Comparison of ENCODE assay signal across 8 cellular contexts in genomic region chr10:80493482-80494021, GRCh38. TPM values are rescaled to one million over a fixed set of nuclear protein-coding genes. Genes with fewer than 3 reads are reported as not detected.
DNase-seq lines count a peak whose midpoint lies in the region; ATAC-seq and TF ChIP-seq lines count a peak whose summit lies in the region.

No MANE protein-coding gene starts in this region.

- H3K36me3 ChIP-seq in KOPT-K1 (ENCODE audit: insufficient read depth, low read length), result peaks cover 36% of the 10 kb centered on the region

- intact Hi-C loops in CD4-positive, alpha-beta T cell (cut with DNase I, micrococcal nuclease), result loop anchor here in 1 of 2 experiments (5.0 kb wide), 1 partner anchor 36 kb away; no protein-coding TSS in a partner anchor

- no peaks in the 10 kb centered on the region for H3K9me3 Mint-ChIP-seq in CD4-positive, alpha-beta T cell
- H3K9me3 Mint-ChIP-seq in natural killer cell treated with Interleukin-12 subunit alpha and Interleukin-12 subunit beta and Interleukin-15 and Interleukin-18, amount 100 ng/mL, for 72 hours, result no peaks in the 10 kb centered on the region

- no peak for TF ChIP-seq CTCF in CD4-positive, alpha-beta T cell (IDR thresholded peaks at IDR 0.05)

- CTCF ChIA-PET in CD4-positive, alpha-beta T cell (lab: Charles Lee), result interaction anchor here (0.8 to 2.4 kb wide), 7 partner anchors 10 to 48 kb away, joined by 3 to 17 read pairs (median 3); no protein-coding TSS in a partner anchor

- DNase-seq in CD4-positive, alpha-beta T cell, result no peak
- DNase-seq in brain pericyte (ENCODE audit: low read depth, low spot score) (peak; percentile 86), NCI-H187 (lab: John Stamatoyannopoulos, UW) (no peak), G401 (ENCODE audit: low spot score) (no peak), NCI-H82 (lab: John Stamatoyannopoulos, UW) (no peak)
- DNase-seq in natural killer cell treated with Interleukin-12 subunit alpha and Interleukin-12 subunit beta and Interleukin-15 and Interleukin-18, amount 100 ng/mL, for 72 hours (ENCODE audit: low spot score), result no peak

- no peaks in the 10 kb centered on the region for H3K9me3 ChIP-seq in CD4-positive, alpha-beta T cell (ENCODE audit: control insufficient read depth, low read length)
- peaks cover 11% of the 10 kb centered on the region for H3K9me3 ChIP-seq in KOPT-K1 (ENCODE audit: insufficient read depth, low read length, poor library complexity, severe bottlenecking)

- H3K27ac ChIP-seq in CD4-positive, alpha-beta T cell (ENCODE audit: low read depth, low read length), result peak overlapping the region; percentile 30
- H3K27ac ChIP-seq in KOPT-K1 (ENCODE audit: low read depth, low read length, poor library complexity, severe bottlenecking), result peak overlapping the region; percentile 62

- ATAC-seq in CD4-positive, alpha-beta T cell (ENCODE audit: poor library complexity), result peak; percentile 74
- ATAC-seq in GM19395 (IDR thresholded peaks at IDR 0.05; ENCODE audit: unreplicated experiment), result peak; percentile 67
- ATAC-seq in natural killer cell treated with Interleukin-12 subunit alpha and Interleukin-12 subunit beta and Interleukin-15 and Interleukin-18, amount 100 ng/mL, for 72 hours, result peak; percentile 34 to 57

- peaks cover 99% of the 10 kb centered on the region for H3K4me1 Mint-ChIP-seq in CD4-positive, alpha-beta T cell (ENCODE audit: low read depth)
- peaks cover 90 to 97% of the 10 kb centered on the region in 2 donors for H3K4me1 Mint-ChIP-seq in natural killer cell treated with Interleukin-12 subunit alpha and Interleukin-12 subunit beta and Interleukin-15 and Interleukin-18, amount 100 ng/mL, for 72 hours (ENCODE audit: low read depth in 2 of 2)

- H3K4me3 Mint-ChIP-seq in CD4-positive, alpha-beta T cell, result peak overlapping the region; percentile 62
- peak overlapping the region; percentile 71 for H3K4me3 Mint-ChIP-seq in natural killer cell treated with Interleukin-12 subunit alpha and Interleukin-12 subunit beta and Interleukin-15 and Interleukin-18, amount 100 ng/mL, for 72 hours

- peaks cover 98% of the 10 kb centered on the region for H3K36me3 Mint-ChIP-seq in CD4-positive, alpha-beta T cell (ENCODE audit: low read depth)
- peaks cover 29% of the 10 kb centered on the region for H3K36me3 Mint-ChIP-seq in natural killer cell treated with Interleukin-12 subunit alpha and Interleukin-12 subunit beta and Interleukin-15 and Interleukin-18, amount 100 ng/mL, for 72 hours

- no peaks in the 10 kb centered on the region for H3K27me3 Mint-ChIP-seq in CD4-positive, alpha-beta T cell
- no peaks in the 10 kb centered on the region for H3K27me3 Mint-ChIP-seq in natural killer cell treated with Interleukin-12 subunit alpha and Interleukin-12 subunit beta and Interleukin-15 and Interleukin-18, amount 100 ng/mL, for 72 hours

- in situ Hi-C loops in G401 (cut with HindIII; ENCODE audit: low sequenced_read_pairs), result no loop called here

- peak overlapping the region; percentile 78 for H3K27ac Mint-ChIP-seq in CD4-positive, alpha-beta T cell
- H3K27ac Mint-ChIP-seq in natural killer cell treated with Interleukin-12 subunit alpha and Interleukin-12 subunit beta and Interleukin-15 and Interleukin-18, amount 100 ng/mL, for 72 hours, result peak overlapping the region; percentile 79 to 84

- POLR2A ChIA-PET in CD4-positive, alpha-beta T cell (lab: Charles Lee), result interaction anchor here (1.1 to 11.8 kb wide), 6 partner anchors 8 to 49 kb away, joined by 4 to 420 read pairs (median 10); partner anchors contain the start of gene TSPAN14

- H3K27me3 ChIP-seq in CD4-positive, alpha-beta T cell (ENCODE audit: control insufficient read depth, insufficient read depth, low read length), result no peaks in the 10 kb centered on the region

RNA-seq across cellular contexts. Expression of gene TSPAN14, which starts 39.4 kb away (rescaled TPM):
- 100 to 1,000 TPM; 167 to 168 TPM for total RNA-seq in CD4-positive, alpha-beta T cell
- 10 to 100 TPM; 56.5 to 76.6 TPM for total RNA-seq in natural killer cell treated with Interleukin-12 subunit alpha and Interleukin-12 subunit beta and Interleukin-15 and Interleukin-18, amount 100 ng/mL, for 72 hours
- 8.5 and 24.5 TPM in 2 replicates for total RNA-seq in G401 (2014; rRNA removed; shearing (Covaris generic))

RNA-seq across cellular contexts. Expression of gene SH2D4B, which starts 44.1 kb away (rescaled TPM):
- under 1 TPM; 0.16 to 0.31 TPM for total RNA-seq in CD4-positive, alpha-beta T cell
- under 1 TPM; 0.25 to 0.40 TPM for total RNA-seq in natural killer cell treated with Interleukin-12 subunit alpha and Interleukin-12 subunit beta and Interleukin-15 and Interleukin-18, amount 100 ng/mL, for 72 hours
- total RNA-seq in G401 (2014; rRNA removed; shearing (Covaris generic)), result not detected in 2 replicates
